ENCODE assay signal across 1 cellular context in the genomic region with DNA sequence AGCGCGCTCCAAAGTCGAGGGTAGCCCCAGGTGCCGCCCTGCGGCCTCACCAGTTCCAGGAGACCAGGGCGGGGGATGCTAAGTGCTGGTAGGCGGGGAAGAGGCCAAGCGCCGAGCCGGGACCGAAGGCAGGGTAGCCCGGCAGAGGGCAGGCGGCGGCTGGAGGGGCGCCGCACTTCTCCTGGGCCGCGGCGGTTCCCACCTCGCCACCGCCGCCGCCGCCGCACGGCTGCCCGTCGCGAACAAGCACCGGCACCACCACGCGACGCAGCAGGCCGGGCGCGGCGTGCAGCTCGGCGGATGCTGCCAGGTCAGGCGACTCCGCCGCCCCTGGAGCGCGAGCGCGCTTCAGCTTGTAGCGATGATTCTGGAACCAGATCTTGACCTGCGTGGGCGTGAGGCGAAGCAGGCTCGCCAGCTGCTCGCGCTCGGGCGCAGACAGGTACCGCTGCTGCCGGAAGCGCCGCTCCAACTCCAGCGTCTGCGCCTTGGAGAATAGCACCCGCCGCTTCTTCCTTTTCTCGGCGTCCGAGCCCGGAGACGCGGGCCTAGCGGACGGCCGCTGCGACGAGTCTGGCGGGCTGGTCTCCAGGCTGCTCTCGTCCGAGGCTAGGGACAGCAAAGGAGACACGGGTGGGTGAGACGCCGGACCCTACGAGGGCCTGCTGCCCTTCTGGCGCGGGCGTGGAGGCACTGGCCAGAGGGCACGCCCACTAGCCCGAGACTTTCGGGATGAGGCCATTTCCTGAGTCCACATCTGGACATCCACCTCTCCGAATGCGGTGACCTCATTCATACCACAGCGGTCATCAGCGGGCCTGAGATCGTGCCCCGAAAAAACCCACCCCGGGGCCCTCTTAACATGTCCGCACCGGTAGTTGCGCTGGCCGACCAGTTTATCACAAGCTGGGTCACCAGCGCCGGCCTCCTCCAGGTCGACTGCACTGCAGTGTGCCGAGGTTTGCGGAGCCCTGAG.
TF ChIP-seq lines count a peak whose summit lies in the region.

No MANE protein-coding gene starts in this region.

TF ChIP-seq in SK-N-SH, 30 proteins besides CTCF, POLR2A, EP300 and RAD21 (continued from another document):
- TF ChIP-seq, protein P1, sequence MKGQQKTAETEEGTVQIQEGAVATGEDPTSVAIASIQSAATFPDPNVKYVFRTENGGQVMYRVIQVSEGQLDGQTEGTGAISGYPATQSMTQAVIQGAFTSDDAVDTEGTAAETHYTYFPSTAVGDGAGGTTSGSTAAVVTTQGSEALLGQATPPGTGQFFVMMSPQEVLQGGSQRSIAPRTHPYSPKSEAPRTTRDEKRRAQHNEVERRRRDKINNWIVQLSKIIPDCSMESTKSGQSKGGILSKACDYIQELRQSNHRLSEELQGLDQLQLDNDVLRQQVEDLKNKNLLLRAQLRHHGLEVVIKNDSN (IDR thresholded peaks at IDR 0.05; ENCODE audit: borderline replicate concordance, low read depth): no peak
- TF ChIP-seq TAF1 (IDR thresholded peaks at IDR 0.05; ENCODE audit: borderline replicate concordance, low read depth, low read length) (no peak), FOSL2 (IDR thresholded peaks at IDR 0.05; ENCODE audit: borderline replicate concordance, low read depth) (no peak), GATA2 (CRISPR knock-in tag; IDR thresholded peaks at IDR 0.05) (no peak), ELF1 (IDR thresholded peaks at IDR 0.05) (no peak), GABPA (IDR thresholded peaks at IDR 0.05; ENCODE audit: low read depth) (no peak), TEAD4 (IDR thresholded peaks at IDR 0.05; ENCODE audit: borderline replicate concordance, insufficient read depth) (no peak), MXI1 (IDR thresholded peaks at IDR 0.05; ENCODE audit: low read depth, low read length) (no peak)
- TF ChIP-seq, protein P2, sequence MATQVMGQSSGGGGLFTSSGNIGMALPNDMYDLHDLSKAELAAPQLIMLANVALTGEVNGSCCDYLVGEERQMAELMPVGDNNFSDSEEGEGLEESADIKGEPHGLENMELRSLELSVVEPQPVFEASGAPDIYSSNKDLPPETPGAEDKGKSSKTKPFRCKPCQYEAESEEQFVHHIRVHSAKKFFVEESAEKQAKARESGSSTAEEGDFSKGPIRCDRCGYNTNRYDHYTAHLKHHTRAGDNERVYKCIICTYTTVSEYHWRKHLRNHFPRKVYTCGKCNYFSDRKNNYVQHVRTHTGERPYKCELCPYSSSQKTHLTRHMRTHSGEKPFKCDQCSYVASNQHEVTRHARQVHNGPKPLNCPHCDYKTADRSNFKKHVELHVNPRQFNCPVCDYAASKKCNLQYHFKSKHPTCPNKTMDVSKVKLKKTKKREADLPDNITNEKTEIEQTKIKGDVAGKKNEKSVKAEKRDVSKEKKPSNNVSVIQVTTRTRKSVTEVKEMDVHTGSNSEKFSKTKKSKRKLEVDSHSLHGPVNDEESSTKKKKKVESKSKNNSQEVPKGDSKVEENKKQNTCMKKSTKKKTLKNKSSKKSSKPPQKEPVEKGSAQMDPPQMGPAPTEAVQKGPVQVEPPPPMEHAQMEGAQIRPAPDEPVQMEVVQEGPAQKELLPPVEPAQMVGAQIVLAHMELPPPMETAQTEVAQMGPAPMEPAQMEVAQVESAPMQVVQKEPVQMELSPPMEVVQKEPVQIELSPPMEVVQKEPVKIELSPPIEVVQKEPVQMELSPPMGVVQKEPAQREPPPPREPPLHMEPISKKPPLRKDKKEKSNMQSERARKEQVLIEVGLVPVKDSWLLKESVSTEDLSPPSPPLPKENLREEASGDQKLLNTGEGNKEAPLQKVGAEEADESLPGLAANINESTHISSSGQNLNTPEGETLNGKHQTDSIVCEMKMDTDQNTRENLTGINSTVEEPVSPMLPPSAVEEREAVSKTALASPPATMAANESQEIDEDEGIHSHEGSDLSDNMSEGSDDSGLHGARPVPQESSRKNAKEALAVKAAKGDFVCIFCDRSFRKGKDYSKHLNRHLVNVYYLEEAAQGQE (IDR thresholded peaks at IDR 0.05; ENCODE audit: low read depth, low read length): no peak
- TF ChIP-seq, protein P3, sequence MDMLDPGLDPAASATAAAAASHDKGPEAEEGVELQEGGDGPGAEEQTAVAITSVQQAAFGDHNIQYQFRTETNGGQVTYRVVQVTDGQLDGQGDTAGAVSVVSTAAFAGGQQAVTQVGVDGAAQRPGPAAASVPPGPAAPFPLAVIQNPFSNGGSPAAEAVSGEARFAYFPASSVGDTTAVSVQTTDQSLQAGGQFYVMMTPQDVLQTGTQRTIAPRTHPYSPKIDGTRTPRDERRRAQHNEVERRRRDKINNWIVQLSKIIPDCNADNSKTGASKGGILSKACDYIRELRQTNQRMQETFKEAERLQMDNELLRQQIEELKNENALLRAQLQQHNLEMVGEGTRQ (IDR thresholded peaks at IDR 0.05; ENCODE audit: borderline replicate concordance, low read depth, low read length): no peak
